Comparison of ENCODE assay signal across 8 cellular contexts in the genomic region with DNA sequence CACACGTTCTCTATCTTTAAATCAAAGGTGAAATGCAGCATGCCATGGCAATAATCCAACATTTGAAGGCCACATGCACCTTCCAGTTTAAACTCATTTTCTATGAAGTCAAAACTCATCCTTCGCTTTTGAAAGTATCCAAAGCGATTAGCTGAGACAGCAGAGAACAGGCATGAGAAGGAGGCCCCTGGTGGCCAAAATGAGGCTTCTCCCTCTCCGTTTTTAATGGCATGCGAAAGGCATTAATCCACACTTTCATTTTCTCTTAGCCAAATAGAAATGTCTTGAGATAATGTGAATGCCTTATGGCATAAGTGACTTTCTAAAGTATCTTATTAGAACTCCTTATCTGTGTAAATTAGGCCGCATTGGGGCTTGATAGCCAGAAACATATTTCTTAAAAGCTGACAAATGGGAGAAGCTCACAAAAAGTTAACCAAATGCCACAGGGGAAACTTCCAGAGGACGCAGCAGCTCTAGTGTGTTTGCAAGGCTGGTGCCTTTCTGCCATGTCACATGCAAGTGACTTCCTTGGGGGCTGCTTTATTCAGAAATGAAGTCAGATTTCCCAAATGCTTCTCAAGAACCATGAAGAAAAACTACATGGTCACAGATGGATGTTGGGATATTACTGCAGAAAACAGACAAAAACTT.
DNase-seq lines count a peak whose midpoint lies in the region; ATAC-seq and TF ChIP-seq lines count a peak whose summit lies in the region.

No MANE protein-coding gene starts in this region.

- no peaks in the 10 kb centered on the region for H3K4me1 ChIP-seq in right atrium auricular region
- H3K4me1 ChIP-seq in upper lobe of left lung, result no peaks in the 10 kb centered on the region

- H3K9me3 ChIP-seq in right atrium auricular region (no peaks in the 10 kb centered on the region), upper lobe of left lung (no peaks in the 10 kb centered on the region)

- H3K9me3 Mint-ChIP-seq in activated CD8-positive, alpha-beta T cell treated with anti-CD3 and anti-CD28 coated beads for 36 hours, result no peaks in the 10 kb centered on the region

- CTCF ChIA-PET in activated CD8-positive, alpha-beta T cell treated with anti-CD3 and anti-CD28 coated beads for 36 hours (lab: Charles Lee), result no interaction called here

- no peaks in the 10 kb centered on the region for H3K27me3 Mint-ChIP-seq in activated CD8-positive, alpha-beta T cell treated with anti-CD3 and anti-CD28 coated beads for 36 hours

- no peaks in the 10 kb centered on the region for H3K36me3 Mint-ChIP-seq in activated CD8-positive, alpha-beta T cell treated with anti-CD3 and anti-CD28 coated beads for 36 hours (ENCODE audit: low read depth)

- H3K27ac Mint-ChIP-seq in activated CD8-positive, alpha-beta T cell treated with anti-CD3 and anti-CD28 coated beads for 36 hours, result no peak overlapping the region

- ATAC-seq in upper lobe of left lung (ENCODE audit: low FRiP score in 2 of 2), result peak in 1 of 2 donors; percentile 78
- ATAC-seq in activated CD8-positive, alpha-beta T cell treated with anti-CD3 and anti-CD28 coated beads for 36 hours, result no peak

- no peak overlapping the region for H3K27ac ChIP-seq in right atrium auricular region
- H3K27ac ChIP-seq in upper lobe of left lung, result peak overlapping the region in 1 of 4 donors; percentile 38

- no peaks in the 10 kb centered on the region for H3K36me3 ChIP-seq in right atrium auricular region
- H3K36me3 ChIP-seq in upper lobe of left lung, result no peaks in the 10 kb centered on the region

- POLR2A ChIA-PET in activated CD8-positive, alpha-beta T cell treated with anti-CD3 and anti-CD28 coated beads for 36 hours (lab: Charles Lee), result no interaction called here

- no peaks in the 10 kb centered on the region for H3K27me3 ChIP-seq in right atrium auricular region
- no peaks in the 10 kb centered on the region for H3K27me3 ChIP-seq in upper lobe of left lung

- DNase-seq in A172 (ENCODE audit: low spot score), result peak; percentile 53
- peak; percentile 8 for DNase-seq in GM20000 (ENCODE audit: low spot score)
- DNase-seq in RPMI8226, result peak; percentile 72
- no peak for DNase-seq in right atrium auricular region (ENCODE audit: low spot score)
- peak in 1 of 2 donors; percentile 23 for DNase-seq in upper lobe of left lung
- no peak for DNase-seq in foreskin melanocyte
- no peak for DNase-seq in activated CD4-positive, alpha-beta T cell treated with anti-CD3 and anti-CD28 coated beads, Interleukin-2, amount 50 U/mL, for 4 hours
- no peak for DNase-seq in activated CD8-positive, alpha-beta T cell treated with anti-CD3 and anti-CD28 coated beads for 36 hours

- TF ChIP-seq POLR2A in upper lobe of left lung (IDR thresholded peaks at IDR 0.05), result no peak

- H3K4me3 ChIP-seq in right atrium auricular region, result peak overlapping the region in 1 of 2 donors; percentile 27
- H3K4me3 ChIP-seq in upper lobe of left lung, result peak overlapping the region in 2 of 4 donors; percentile 14 to 25

- TF ChIP-seq EP300 in upper lobe of left lung (IDR thresholded peaks at IDR 0.05), result no peak

- H3K4me1 Mint-ChIP-seq in activated CD8-positive, alpha-beta T cell treated with anti-CD3 and anti-CD28 coated beads for 36 hours (ENCODE audit: low read depth), result no peaks in the 10 kb centered on the region

- no peak overlapping the region for H3K4me3 Mint-ChIP-seq in activated CD8-positive, alpha-beta T cell treated with anti-CD3 and anti-CD28 coated beads for 36 hours

- intact Hi-C loops in activated CD8-positive, alpha-beta T cell treated with anti-CD3 and anti-CD28 coated beads for 36 hours (cut with micrococcal nuclease), result no loop called here

- no peak for TF ChIP-seq CTCF in GM20000 (IDR thresholded peaks at IDR 0.05; ENCODE audit: extremely low read depth, missing control alignments)
- TF ChIP-seq CTCF in right atrium auricular region (IDR thresholded peaks at IDR 0.05), result peak; percentile 44 to 78
- peak in 5 of 6 experiments; percentile 33 to 53 (median 41) for TF ChIP-seq CTCF in upper lobe of left lung (IDR thresholded peaks at IDR 0.05)
- no peak for TF ChIP-seq CTCF in activated CD8-positive, alpha-beta T cell treated with anti-CD3 and anti-CD28 coated beads for 36 hours (IDR thresholded peaks at IDR 0.05)

- 30 to 33% methylated on average over 7 of the region's 7 CpGs for WGBS in upper lobe of left lung, 2 donors

Comparison
In these comparisons a context has a peak if more than half of its experiments do, and no peak if none do; other contexts are left out.
1. DNase-seq: peak in A172 (single experiment), GM20000 (single experiment) and RPMI8226 (single experiment); none in right atrium auricular region (single experiment), foreskin melanocyte (single experiment), activated CD4-positive, alpha-beta T cell treated with anti-CD3 and anti-CD28 coated beads, Interleukin-2, amount 50 U/mL, for 4 hours (0 of 2) and activated CD8-positive, alpha-beta T cell treated with anti-CD3 and anti-CD28 coated beads for 36 hours (single experiment).
2. CTCF ChIP-seq: peak in right atrium auricular region (2 of 2) and upper lobe of left lung (5 of 6); none in GM20000 (single experiment) and activated CD8-positive, alpha-beta T cell treated with anti-CD3 and anti-CD28 coated beads for 36 hours (single experiment).